In the genomic region with DNA sequence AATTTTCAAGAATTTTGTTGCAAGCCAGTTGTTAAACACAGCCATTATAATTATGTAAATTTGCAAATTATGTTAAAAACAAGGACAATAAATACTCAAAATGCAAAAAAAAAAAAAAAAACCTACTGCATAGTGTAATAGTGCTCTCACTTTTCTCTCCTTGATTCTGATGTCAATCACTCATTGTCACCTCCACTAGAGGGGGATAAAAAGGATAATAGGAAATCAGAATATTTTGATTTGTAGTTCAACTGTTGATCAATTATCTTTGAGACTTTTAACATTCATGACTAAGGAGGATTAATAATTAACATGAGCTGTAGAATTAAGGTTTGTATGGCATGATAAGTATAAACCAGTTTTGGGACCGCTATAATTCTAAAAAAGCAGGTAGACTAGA, we compare ENCODE assay signal across 20 cellular contexts. TPM values are rescaled to one million over a fixed set of nuclear protein-coding genes. Genes with fewer than 3 reads are reported as not detected.
"Had no signal": no experiment of that assay in that cellular context is flagged by ENCODE, and none has a peak within 500 bp of the region (broad histone marks: within the 10 kb centered on the region; RNA-seq: fewer than 3 reads in every experiment).

No MANE protein-coding gene starts in this region.

- H3K4me1 ChIP-seq: gastroesophageal sphincter, pancreas had no signal

- H3K4me3 Mint-ChIP-seq: activated B cell treated with CpG ODN at 0.5 μM for 24 hours; activated CD4-positive, alpha-beta memory T cell treated with anti-CD3 and anti-CD28 coated beads for 36 hours; activated CD8-positive, alpha-beta memory T cell treated with anti-CD3 and anti-CD28 coated beads, Interleukin-2, amount 10 ng/mL, durations not matched to agents 7 days and 5 days; activated naive CD8-positive, alpha-beta T cell treated with anti-CD3 and anti-CD28 coated beads, Interleukin-2, amount 10 ng/mL, durations not matched to agents 7 days and 5 days; immature natural killer cell; memory B cell; naive B cell; stimulated activated memory B cell treated with anti-CD40 and anti-IgM and Interleukin-4, amounts not matched to agents 10 μg/mL and 1 μg/mL and 100 μg/mL, for 72 hours had no signal

- H3K9me3 Mint-ChIP-seq: activated B cell treated with CpG ODN at 0.5 μM for 24 hours; activated CD4-positive, alpha-beta memory T cell treated with anti-CD3 and anti-CD28 coated beads for 36 hours; immature natural killer cell; memory B cell; naive B cell; stimulated activated memory B cell treated with anti-CD40 and anti-IgM and Interleukin-4, amounts not matched to agents 10 μg/mL and 1 μg/mL and 100 μg/mL, for 72 hours had no signal

- H3K4me1 Mint-ChIP-seq: activated B cell treated with CpG ODN at 0.5 μM for 24 hours; activated naive CD8-positive, alpha-beta T cell treated with anti-CD3 and anti-CD28 coated beads, Interleukin-2, amount 10 ng/mL, durations not matched to agents 7 days and 5 days; immature natural killer cell; memory B cell; naive B cell had no signal

- H3K9me3 ChIP-seq: gastroesophageal sphincter, pancreas had no signal

- DNase-seq: activated B cell treated with CpG ODN at 0.5 μM for 24 hours; activated CD4-positive, alpha-beta memory T cell treated with anti-CD3 and anti-CD28 coated beads for 36 hours; activated CD4-positive, alpha-beta T cell treated with anti-CD3 and anti-CD28 coated beads for 4 hours; activated CD8-positive, alpha-beta memory T cell treated with anti-CD3 and anti-CD28 coated beads, Interleukin-2, amount 10 ng/mL, durations not matched to agents 7 days and 5 days; activated naive CD4-positive, alpha-beta T cell treated with Interleukin-2 at 50 U/mL for 16 hours; activated naive CD8-positive, alpha-beta T cell treated with anti-CD3 and anti-CD28 coated beads, Interleukin-2, amount 10 ng/mL, durations not matched to agents 7 days and 5 days; caudate nucleus; heart left ventricle; immature natural killer cell; kidney glomerular epithelial cell; left ventricle myocardium superior; naive B cell; pancreas; stimulated activated CD4-positive, alpha-beta T cell treated with anti-CD3 and anti-CD28 coated beads, Interleukin-4, amount 100 ng/mL, for 4 hours had no signal

- H3K27ac ChIP-seq: gastroesophageal sphincter, heart left ventricle, pancreas had no signal

- H3K4me3 ChIP-seq: gastroesophageal sphincter, heart left ventricle, pancreas had no signal

- ATAC-seq: activated CD8-positive, alpha-beta memory T cell treated with anti-CD3 and anti-CD28 coated beads, Interleukin-2, amount 10 ng/mL, durations not matched to agents 7 days and 5 days; gastroesophageal sphincter; sciatic nerve had no signal

- H3K27ac Mint-ChIP-seq: activated B cell treated with CpG ODN at 0.5 μM for 24 hours; activated CD4-positive, alpha-beta memory T cell treated with anti-CD3 and anti-CD28 coated beads for 36 hours; activated CD8-positive, alpha-beta memory T cell treated with anti-CD3 and anti-CD28 coated beads, Interleukin-2, amount 10 ng/mL, durations not matched to agents 7 days and 5 days; activated naive CD8-positive, alpha-beta T cell treated with anti-CD3 and anti-CD28 coated beads, Interleukin-2, amount 10 ng/mL, durations not matched to agents 7 days and 5 days; activated T-helper 2 cell treated with anti-CD3 and anti-CD28 coated beads, Interferon-gamma antibody, Interleukin-2, Interleukin-4, amounts not matched to agents 10 μg/mL and 5 μg/mL and 100 μg/mL, durations not matched to agents 14 hours and 24 hours and 36 hours; immature natural killer cell; memory B cell; naive B cell; stimulated activated memory B cell treated with anti-CD40 and anti-IgM and Interleukin-4, amounts not matched to agents 10 μg/mL and 1 μg/mL and 100 μg/mL, for 72 hours had no signal

- H3K36me3 Mint-ChIP-seq: activated CD4-positive, alpha-beta memory T cell treated with anti-CD3 and anti-CD28 coated beads for 36 hours; activated CD8-positive, alpha-beta memory T cell treated with anti-CD3 and anti-CD28 coated beads, Interleukin-2, amount 10 ng/mL, durations not matched to agents 7 days and 5 days; activated naive CD8-positive, alpha-beta T cell treated with anti-CD3 and anti-CD28 coated beads, Interleukin-2, amount 10 ng/mL, durations not matched to agents 7 days and 5 days; immature natural killer cell; memory B cell; naive B cell; stimulated activated memory B cell treated with anti-CD40 and anti-IgM and Interleukin-4, amounts not matched to agents 10 μg/mL and 1 μg/mL and 100 μg/mL, for 72 hours had no signal

- FAIRE-seq: colon, pancreas had no signal

- H3K36me3 ChIP-seq: gastroesophageal sphincter, heart left ventricle, pancreas had no signal

- H3K27me3 ChIP-seq: gastroesophageal sphincter, heart left ventricle, pancreas had no signal

RNA-seq across cellular contexts. Expression of a gene that starts 40.2 kb away (rescaled TPM):
- total RNA-seq: activated B cell treated with CpG ODN at 0.5 μM for 24 hours had no signal
- polyA plus RNA-seq: immature natural killer cell had no signal
